Comparison of ENCODE assay signal across 10 cellular contexts in genomic region chr12:55822228-55822627, GRCh38. TPM values are rescaled to one million over a fixed set of nuclear protein-coding genes. Genes with fewer than 3 reads are reported as not detected.
DNase-seq lines count a peak whose midpoint lies in the region; ATAC-seq, FAIRE-seq and TF ChIP-seq lines count a peak whose summit lies in the region.
"Had no signal": no experiment of that assay in that cellular context is flagged by ENCODE, and none has a peak within 500 bp of the region (broad histone marks: within the 10 kb centered on the region; RNA-seq: fewer than 3 reads in every experiment).

No MANE protein-coding gene starts in this region.

- H3K56ac ChIP-seq in H1 (replicated peaks; ENCODE audit: insufficient read length, low read depth, low read length) = no peak overlapping the region

- H3K79me1 ChIP-seq in H1 (ENCODE audit: low read depth, low read length) = peaks cover 4% of the 10 kb centered on the region; the same call in 1 of the 2 replicates

- no peak overlapping the region for H4K5ac ChIP-seq in H1 (ENCODE audit: insufficient read length, low read depth, low read length)

- TF ChIP-seq POLR2A in H1 (IDR thresholded peaks at IDR 0.05; ENCODE audit: control extremely low read depth in 1 of 2, low read depth in 2 of 2, low read length in 2 of 2) = 0 out of 3 replicates have a peak, but pooled peaks of 1 of the 2 experiments have one; percentile 42

- H2BK15ac ChIP-seq in H1 (ENCODE audit: low read length) = no peak overlapping the region

- peaks cover 4% of the 10 kb centered on the region for H3K36me3 Mint-ChIP-seq in activated naive CD4-positive, alpha-beta T cell treated with anti-CD3 and anti-CD28 coated beads, Interleukin-2, amount 50 U/mL, for 24 hours

- CTCF ChIA-PET in H1 (lab: Charles Lee; ENCODE audit: partially characterized antibody) = interaction anchor here (0.7 to 18.0 kb wide), 15 partner anchors 9 to 207 kb away, joined by 3 to 224 read pairs (median 4); partner anchors contain the start of genes DNAJC14, GDF11 and MMP19

- no peaks in the 10 kb centered on the region; the same call in 1 of the 2 replicates for H3K23me2 ChIP-seq in H1 (ENCODE audit: low read depth, low read length)

- peaks cover 46% of the 10 kb centered on the region for H3K4me1 Mint-ChIP-seq in activated naive CD4-positive, alpha-beta T cell treated with anti-CD3 and anti-CD28 coated beads, Interleukin-2, amount 50 U/mL, for 24 hours

- H3K9ac ChIP-seq in OCI-LY3 (ENCODE audit: low read length) (no peak overlapping the region), H1 (replicated peaks in 1 of 4; ENCODE audit: extremely low read depth in 1 of 4, low read depth in 3 of 4, low read length in 3 of 4) (no peak overlapping the region)

- no peak overlapping the region for H3K4me3 Mint-ChIP-seq in activated naive CD4-positive, alpha-beta T cell treated with anti-CD3 and anti-CD28 coated beads, Interleukin-2, amount 50 U/mL, for 24 hours

- H3K27me3 ChIP-seq in OCI-LY3 (ENCODE audit: low read depth, low read length) = no peaks in the 10 kb centered on the region
- H3K27me3 ChIP-seq in H1 (replicated peaks in 1 of 4; ENCODE audit: control insufficient read depth in 3 of 4, extremely low read depth in 1 of 4, insufficient read depth in 3 of 4, low read length in 3 of 4) = no peaks in the 10 kb centered on the region

- no peak overlapping the region for H2BK20ac ChIP-seq in H1 (ENCODE audit: low read length)

- POLR2A ChIA-PET in H1 (lab: Charles Lee; ENCODE audit: partially characterized antibody) = interaction anchor here (1.1 to 12.7 kb wide), 5 partner anchors 9 to 106 kb away, joined by 3 to 133 read pairs (median 11); partner anchors contain the start of genes DNAJC14 and PYM1

- no peaks in the 10 kb centered on the region for H3K9me3 Mint-ChIP-seq in activated naive CD4-positive, alpha-beta T cell treated with anti-CD3 and anti-CD28 coated beads, Interleukin-2, amount 50 U/mL, for 24 hours

- H3K4me2 ChIP-seq in OCI-LY3 (ENCODE audit: low read length) = no peak overlapping the region
- H3K4me2 ChIP-seq in H1 (ENCODE audit: insufficient read depth in 1 of 2, low read depth in 2 of 2, low read length in 2 of 2) = no peak overlapping the region

- ATAC-seq in HG02610 (IDR thresholded peaks at IDR 0.05; ENCODE audit: unreplicated experiment) = no peak

- no peak for DNase-seq in activated naive CD4-positive, alpha-beta T cell (lab: John Stamatoyannopoulos, UW)
- peak in 1 of 2 experiments; percentile 58 for DNase-seq in H1 (ENCODE audit: low read depth in 1 of 2, low spot score in 2 of 2)
- DNase-seq in renal cortical epithelial cell (ENCODE audit: low read depth) = peak; percentile 46
- DNase-seq in NK-92 (lab: John Stamatoyannopoulos, UW; ENCODE audit: unreplicated experiment) = no peak
- DNase-seq in cerebellum (ENCODE audit: low spot score) = no peak
- DNase-seq: effector CD4-positive, alpha-beta T cell had no signal

- no peak overlapping the region for H3K4me3 ChIP-seq in OCI-LY3 (ENCODE audit: low read length)
- no peak overlapping the region for H3K4me3 ChIP-seq in H1 (ENCODE audit: extremely low read depth in 1 of 4, insufficient read depth in 2 of 4, low read depth in 3 of 4, low read length in 4 of 4)
- H3K4me3 ChIP-seq: lung had no signal

- no peak for TF ChIP-seq EP300 in H1 (IDR thresholded peaks at IDR 0.05; ENCODE audit: borderline replicate concordance in 1 of 2, low read depth in 2 of 2, low read length in 2 of 2)

- WGBS in H1 (ENCODE audit: extremely low coverage in 1 of 2, insufficient coverage in 1 of 2, insufficient read length in 1 of 2, insufficient replicate concordance in 2 of 2, low coverage in 1 of 2, low lambda C conversion rate in 2 of 2, missing lambda C conversion rate in 1 of 2), 2 experiments = 73% methylated on average over 6 of the region's 6 CpGs; no CpG with 5 or more reads in 1 of the 2 experiments

- H3K23ac ChIP-seq in H1 (ENCODE audit: insufficient read length) = no peak overlapping the region

- H3K9me3 ChIP-seq in OCI-LY3 (ENCODE audit: insufficient read depth, low read length) = no peaks in the 10 kb centered on the region
- H3K9me3 ChIP-seq in H1 (ENCODE audit: insufficient read depth in 2 of 2, low read depth in 1 of 2, low read length in 1 of 2) = no peaks in the 10 kb centered on the region; a peak in 1 of 4 replicates

- H2AFZ ChIP-seq in OCI-LY3 (ENCODE audit: low read depth, low read length) = no peak overlapping the region
- H2AFZ ChIP-seq in H1 (ENCODE audit: low read length) = no peak overlapping the region

- no peak overlapping the region for H3K18ac ChIP-seq in H1 (ENCODE audit: extremely low read depth, low read length)

- H3K27me3 Mint-ChIP-seq in activated naive CD4-positive, alpha-beta T cell treated with anti-CD3 and anti-CD28 coated beads, Interleukin-2, amount 50 U/mL, for 24 hours = no peaks in the 10 kb centered on the region

- H3K4ac ChIP-seq in H1 (replicated peaks; ENCODE audit: insufficient read length, low read depth, low read length) = no peak overlapping the region

- H3K27ac Mint-ChIP-seq in activated naive CD4-positive, alpha-beta T cell treated with anti-CD3 and anti-CD28 coated beads, Interleukin-2, amount 50 U/mL, for 24 hours = peak overlapping the region; percentile 8

- H3K36me3 ChIP-seq in OCI-LY3 (replicated peaks; ENCODE audit: low read depth, low read length) (peaks cover 51% of the 10 kb centered on the region), H1 (ENCODE audit: control insufficient read depth in 2 of 4, insufficient read depth in 4 of 4, low read length in 3 of 4) (peaks cover 8 to 41% (median 33%) of the 10 kb centered on the region in 4 experiments)

- H3K27ac ChIP-seq in OCI-LY3 (ENCODE audit: low read length) (no peak overlapping the region), H1 (ENCODE audit: low read depth, low read length) (no peak overlapping the region)

- no peak overlapping the region for H2BK5ac ChIP-seq in H1 (ENCODE audit: low read depth, low read length)

- H2BK12ac ChIP-seq in H1 (ENCODE audit: low read depth, low read length) = no peak overlapping the region

- H3K4me1 ChIP-seq in OCI-LY3 (ENCODE audit: low read length) (peaks cover 9% of the 10 kb centered on the region), H1 (replicated peaks in 1 of 4; ENCODE audit: control insufficient read depth in 3 of 4, insufficient read depth in 4 of 4, low read length in 3 of 4) (peaks cover 4 to 5% (median 5%) of the 10 kb centered on the region in 4 experiments; a peak in 5 of 7 replicates)

- FAIRE-seq in H1 (lab: Jason Lieb, UNC) = no peak

- peaks cover 44% of the 10 kb centered on the region for H3K79me2 ChIP-seq in OCI-LY3 (ENCODE audit: low read length)
- peaks cover 2 to 37% of the 10 kb centered on the region in 2 experiments for H3K79me2 ChIP-seq in H1 (ENCODE audit: control insufficient read depth in 1 of 2, insufficient read depth in 2 of 2, low read length in 2 of 2)

- TF ChIP-seq CTCF in OCI-LY3 (IDR thresholded peaks at IDR 0.05; ENCODE audit: low read depth, low read length) (peak; percentile 37), H1 (IDR thresholded peaks at IDR 0.05; ENCODE audit: control extremely low read depth in 1 of 3, insufficient read depth in 1 of 3, low read depth in 1 of 3, low read length in 3 of 3) (peak; percentile 44 to 56 (median 47))

- TF ChIP-seq RAD21 in H1 (IDR thresholded peaks at IDR 0.05 in 1 of 2, conservative IDR thresholded peaks at IDR 0.05 in 1 of 2; ENCODE audit: low read depth in 2 of 2, low read length in 2 of 2) = peak; percentile 18 to 43; a peak in 1 of 4 replicates

- H4K91ac ChIP-seq in H1 (replicated peaks; ENCODE audit: insufficient read length, low read length) = no peak overlapping the region

- H4K8ac ChIP-seq in H1 (ENCODE audit: extremely low read depth, insufficient read depth, low read length) = no peak overlapping the region

- no peaks in the 10 kb centered on the region; the same call in 1 of the 2 replicates for H4K20me1 ChIP-seq in OCI-LY3 (ENCODE audit: insufficient read depth, low read length)
- H4K20me1 ChIP-seq in H1 (replicated peaks in 1 of 2; ENCODE audit: control insufficient read depth in 1 of 2, insufficient read depth in 2 of 2, low read length in 2 of 2) = peaks cover 5 to 15% of the 10 kb centered on the region in 2 experiments

- no peak overlapping the region for H2BK120ac ChIP-seq in H1 (replicated peaks; ENCODE audit: low read depth, low read length)

- no peak overlapping the region for H3K14ac ChIP-seq in H1 (ENCODE audit: insufficient read length)

- no peak overlapping the region for H2AK5ac ChIP-seq in H1 (ENCODE audit: low read depth, low read length)

RNA-seq across cellular contexts. Expression of gene ORMDL2, which starts 4.4 kb away (rescaled TPM):
- 34.1 and 39.0 TPM in 2 replicates for total RNA-seq in H1 (2021; fragmentation: NEBNext Ultra II Directional; extraction: Animal tissue kit (Norgen Biotek cat#: 25700))
- 50.4 and 65.6 TPM in 2 replicates for polyA plus RNA-seq in H1 (2011; rRNA removed)
- polyA plus RNA-seq in H1 (2011; cell fraction: cytosol; rRNA removed) = 26.9 TPM
- polyA plus RNA-seq in H1 (2011; cell fraction: nucleus; rRNA removed) = 33.3 TPM
- polyA plus RNA-seq in H1 (2012, experiment 1 of 2) = 53.7 to 58.3 TPM (median 56.2 TPM) in 4 replicates
- 31.6 TPM for polyA plus RNA-seq in H1 (2012, experiment 2 of 2)
- polyA plus RNA-seq in H1 (2013, experiment 1 of 2) = 77.7 TPM
- polyA plus RNA-seq in H1 (2013, experiment 2 of 2) = 93.6 TPM
- 60.5 and 75.9 TPM in 2 replicates for polyA minus RNA-seq in H1 (2011; rRNA and poly(A)+ RNA removed)
- 23.1 TPM for polyA minus RNA-seq in H1 (2011; cell fraction: cytosol; rRNA and poly(A)+ RNA removed)
- 42.2 TPM for polyA minus RNA-seq in H1 (2011; cell fraction: nucleus; rRNA and poly(A)+ RNA removed)
- 35.5 and 67.0 TPM in 2 replicates for total RNA-seq in renal cortical epithelial cell
- 8.3 TPM for total RNA-seq in cerebellum

RNA-seq across cellular contexts. Expression of gene SARNP, which starts 4.7 kb away (rescaled TPM):
- 114 and 117 TPM in 2 replicates for total RNA-seq in H1 (2021; fragmentation: NEBNext Ultra II Directional; extraction: Animal tissue kit (Norgen Biotek cat#: 25700))
- 140 and 226 TPM in 2 replicates for polyA plus RNA-seq in H1 (2011; rRNA removed)
- 160 TPM for polyA plus RNA-seq in H1 (2011; cell fraction: cytosol; rRNA removed)
- polyA plus RNA-seq in H1 (2011; cell fraction: nucleus; rRNA removed) = 50.3 TPM
- 129 to 246 TPM (median 145 TPM) in 4 replicates for polyA plus RNA-seq in H1 (2012, experiment 1 of 2)
- polyA plus RNA-seq in H1 (2012, experiment 2 of 2) = 27.3 TPM
- polyA plus RNA-seq in H1 (2013, experiment 1 of 2) = 185 TPM
- 206 TPM for polyA plus RNA-seq in H1 (2013, experiment 2 of 2)
- 25.1 and 38.6 TPM in 2 replicates for polyA minus RNA-seq in H1 (2011; rRNA and poly(A)+ RNA removed)
- polyA minus RNA-seq in H1 (2011; cell fraction: cytosol; rRNA and poly(A)+ RNA removed) = 16.7 TPM
- polyA minus RNA-seq in H1 (2011; cell fraction: nucleus; rRNA and poly(A)+ RNA removed) = 25.4 TPM
- total RNA-seq in renal cortical epithelial cell (123 and 141 TPM in 2 replicates), cerebellum (52.0 TPM)

RNA-seq across cellular contexts. Expression of gene DNAJC14, which starts 7.2 kb away (rescaled TPM):
- 32.3 and 34.3 TPM in 2 replicates for total RNA-seq in H1 (2021; fragmentation: NEBNext Ultra II Directional; extraction: Animal tissue kit (Norgen Biotek cat#: 25700))
- polyA plus RNA-seq in H1 (2011; rRNA removed) = 14.7 and 18.5 TPM in 2 replicates
- 13.0 TPM for polyA plus RNA-seq in H1 (2011; cell fraction: cytosol; rRNA removed)
- 11.6 TPM for polyA plus RNA-seq in H1 (2011; cell fraction: nucleus; rRNA removed)
- polyA plus RNA-seq in H1 (2012, experiment 1 of 2) = 25.1 to 28.7 TPM (median 26.4 TPM) in 4 replicates
- polyA plus RNA-seq in H1 (2012, experiment 2 of 2) = 14.0 TPM
- 18.1 TPM for polyA plus RNA-seq in H1 (2013, experiment 1 of 2)
- 22.4 TPM for polyA plus RNA-seq in H1 (2013, experiment 2 of 2)
- 9.6 and 13.2 TPM in 2 replicates for polyA minus RNA-seq in H1 (2011; rRNA and poly(A)+ RNA removed)
- polyA minus RNA-seq in H1 (2011; cell fraction: cytosol; rRNA and poly(A)+ RNA removed) = 7.6 TPM
- polyA minus RNA-seq in H1 (2011; cell fraction: nucleus; rRNA and poly(A)+ RNA removed) = 9.3 TPM
- 65.5 and 66.7 TPM in 2 replicates for total RNA-seq in renal cortical epithelial cell
- total RNA-seq in cerebellum = 23.0 TPM

RNA-seq across cellular contexts. Expression of gene MMP19, which starts 20.5 kb away (rescaled TPM):
- total RNA-seq in H1 (2021; fragmentation: NEBNext Ultra II Directional; extraction: Animal tissue kit (Norgen Biotek cat#: 25700)) = 2.6 and 2.7 TPM in 2 replicates
- 2.8 and 3.3 TPM in 2 replicates for polyA plus RNA-seq in H1 (2011; rRNA removed)
- 3.1 TPM for polyA plus RNA-seq in H1 (2011; cell fraction: cytosol; rRNA removed)
- 7.1 TPM for polyA plus RNA-seq in H1 (2011; cell fraction: nucleus; rRNA removed)
- polyA plus RNA-seq in H1 (2012, experiment 1 of 2) = 2.7 to 3.2 TPM (median 2.9 TPM) in 4 replicates
- 2.0 TPM for polyA plus RNA-seq in H1 (2012, experiment 2 of 2)
- polyA plus RNA-seq in H1 (2013, experiment 1 of 2) = 2.3 TPM
- polyA plus RNA-seq in H1 (2013, experiment 2 of 2) = 2.1 TPM
- 1.5 and 1.6 TPM in 2 replicates for polyA minus RNA-seq in H1 (2011; rRNA and poly(A)+ RNA removed)
- 2.5 TPM for polyA minus RNA-seq in H1 (2011; cell fraction: cytosol; rRNA and poly(A)+ RNA removed)
- 3.5 TPM for polyA minus RNA-seq in H1 (2011; cell fraction: nucleus; rRNA and poly(A)+ RNA removed)
- total RNA-seq in renal cortical epithelial cell (1.0 and 2.6 TPM in 2 replicates), cerebellum (0.18 TPM)
